Comparison of ENCODE assay signal across 1 cellular context in the genomic region with DNA sequence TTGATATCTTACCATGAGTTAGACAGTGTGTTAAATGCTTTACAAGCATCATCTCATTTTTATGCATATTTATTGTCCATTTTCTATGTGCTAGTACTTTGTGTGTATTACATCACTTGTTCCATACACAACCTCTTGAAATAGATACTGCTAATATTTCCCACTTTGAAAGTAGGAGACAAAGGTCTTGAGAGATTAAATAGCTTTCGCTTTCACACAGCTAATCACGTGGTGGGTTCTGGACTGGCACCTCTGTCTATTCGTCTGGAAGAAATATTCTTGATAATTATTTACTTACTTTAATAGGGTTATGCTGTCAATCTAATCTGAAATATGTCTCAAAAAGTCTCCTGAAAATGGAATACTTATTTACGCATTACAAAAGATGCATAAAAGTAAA.
TF ChIP-seq lines count a peak whose summit lies in the region.

No MANE protein-coding gene starts in this region.

TF ChIP-seq in GM12878, 131 proteins besides CTCF, POLR2A, EP300 and RAD21 (continued from another document):
- no peak for TF ChIP-seq PBX3 (IDR thresholded peaks at IDR 0.05; ENCODE audit: insufficient replicate concordance, low read depth, low read length)
- no peak for TF ChIP-seq CBX3 (IDR thresholded peaks at IDR 0.05; ENCODE audit: borderline replicate concordance, low read depth)
- TF ChIP-seq, protein P1, sequence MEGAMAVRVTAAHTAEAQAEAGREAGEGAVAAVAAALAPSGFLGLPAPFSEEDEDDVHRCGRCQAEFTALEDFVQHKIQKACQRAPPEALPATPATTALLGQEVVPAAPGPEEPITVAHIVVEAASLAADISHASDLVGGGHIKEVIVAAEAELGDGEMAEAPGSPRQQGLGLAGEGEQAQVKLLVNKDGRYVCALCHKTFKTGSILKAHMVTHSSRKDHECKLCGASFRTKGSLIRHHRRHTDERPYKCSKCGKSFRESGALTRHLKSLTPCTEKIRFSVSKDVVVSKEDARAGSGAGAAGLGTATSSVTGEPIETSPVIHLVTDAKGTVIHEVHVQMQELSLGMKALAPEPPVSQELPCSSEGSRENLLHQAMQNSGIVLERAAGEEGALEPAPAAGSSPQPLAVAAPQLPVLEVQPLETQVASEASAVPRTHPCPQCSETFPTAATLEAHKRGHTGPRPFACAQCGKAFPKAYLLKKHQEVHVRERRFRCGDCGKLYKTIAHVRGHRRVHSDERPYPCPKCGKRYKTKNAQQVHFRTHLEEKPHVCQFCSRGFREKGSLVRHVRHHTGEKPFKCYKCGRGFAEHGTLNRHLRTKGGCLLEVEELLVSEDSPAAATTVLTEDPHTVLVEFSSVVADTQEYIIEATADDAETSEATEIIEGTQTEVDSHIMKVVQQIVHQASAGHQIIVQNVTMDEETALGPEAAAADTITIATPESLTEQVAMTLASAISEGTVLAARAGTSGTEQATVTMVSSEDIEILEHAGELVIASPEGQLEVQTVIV (IDR thresholded peaks at IDR 0.05; ENCODE audit: borderline replicate concordance, partially characterized antibody) = no peak
- TF ChIP-seq POU2F2 (IDR thresholded peaks at IDR 0.05; ENCODE audit: borderline replicate concordance, low read depth, low read length) = no peak
- no peak for TF ChIP-seq ZNF687 (IDR thresholded peaks at IDR 0.05)
- TF ChIP-seq ZBTB11 (CRISPR knock-in tag; IDR thresholded peaks at IDR 0.05) = no peak
- TF ChIP-seq TBL1XR1 (IDR thresholded peaks at IDR 0.05; ENCODE audit: low read depth, low read length) = no peak
- TF ChIP-seq, protein P2, sequence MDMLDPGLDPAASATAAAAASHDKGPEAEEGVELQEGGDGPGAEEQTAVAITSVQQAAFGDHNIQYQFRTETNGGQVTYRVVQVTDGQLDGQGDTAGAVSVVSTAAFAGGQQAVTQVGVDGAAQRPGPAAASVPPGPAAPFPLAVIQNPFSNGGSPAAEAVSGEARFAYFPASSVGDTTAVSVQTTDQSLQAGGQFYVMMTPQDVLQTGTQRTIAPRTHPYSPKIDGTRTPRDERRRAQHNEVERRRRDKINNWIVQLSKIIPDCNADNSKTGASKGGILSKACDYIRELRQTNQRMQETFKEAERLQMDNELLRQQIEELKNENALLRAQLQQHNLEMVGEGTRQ (IDR thresholded peaks at IDR 0.05; ENCODE audit: borderline replicate concordance, low read depth, low read length) = no peak
- TF ChIP-seq RELB (IDR thresholded peaks at IDR 0.05; ENCODE audit: low read depth) = no peak
- TF ChIP-seq SMAD5 (IDR thresholded peaks at IDR 0.05; ENCODE audit: low read depth) = no peak
- TF ChIP-seq ATF2 (IDR thresholded peaks at IDR 0.05; ENCODE audit: low read length) = no peak
TF ChIP-seq in GM12878: peak in this region for 0.
